In the genomic region with DNA sequence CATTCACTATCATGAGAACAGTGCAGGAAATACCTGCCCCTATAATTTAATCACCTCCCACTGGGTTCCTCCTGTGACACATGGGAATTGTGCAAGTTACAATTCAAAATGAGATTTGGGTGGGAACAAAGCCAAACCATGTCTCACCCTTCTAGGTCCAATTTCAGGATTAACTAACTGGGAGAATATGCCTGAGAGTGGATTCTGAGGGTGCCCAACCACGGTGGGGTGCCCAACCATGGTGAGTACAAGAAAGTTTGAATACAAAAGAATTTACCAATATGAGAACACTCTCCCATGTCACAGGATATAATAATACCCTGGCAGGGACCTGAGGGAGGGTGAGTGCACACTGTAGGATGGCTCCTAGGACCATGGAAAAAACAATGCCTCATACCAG, we compare ENCODE assay signal across 22 cellular contexts. TPM values are rescaled to one million over a fixed set of nuclear protein-coding genes. Genes with fewer than 3 reads are reported as not detected.
"Had no signal": no experiment of that assay in that cellular context is flagged by ENCODE, and none has a peak within 500 bp of the region (broad histone marks: within the 10 kb centered on the region; RNA-seq: fewer than 3 reads in every experiment).

No MANE protein-coding gene starts in this region.

- H3K27me3 ChIP-seq: gastrocnemius medialis, right atrium auricular region, thyroid gland, vagina had no signal

- ATAC-seq: activated CD4-positive, alpha-beta T cell treated with anti-CD3 and anti-CD28 coated beads for 36 hours; activated CD8-positive, alpha-beta T cell treated with anti-CD3 and anti-CD28 coated beads, Interleukin-2, amount 10 ng/mL, durations not matched to agents 7 days and 5 days; activated naive CD8-positive, alpha-beta T cell treated with anti-CD3 and anti-CD28 coated beads, Interleukin-2, amount 50 U/mL, for 24 hours; gastrocnemius medialis; left colon; mucosa of descending colon; natural killer cell had no signal

- FAIRE-seq: astrocyte, colon, small intestine had no signal

- H3K4me1 ChIP-seq: right atrium auricular region, thyroid gland, vagina had no signal

- DNase-seq: activated CD4-positive, alpha-beta T cell treated with anti-CD3 and anti-CD28 coated beads for 36 hours; activated CD8-positive, alpha-beta memory T cell treated with anti-CD3 and anti-CD28 coated beads, Interleukin-2, amount 50 U/mL, for 48 hours; activated CD8-positive, alpha-beta T cell treated with anti-CD3 and anti-CD28 coated beads, Interleukin-2, amount 10 ng/mL, durations not matched to agents 7 days and 5 days; activated naive CD4-positive, alpha-beta T cell treated with Interleukin-2 at 50 U/mL for 16 hours; activated naive CD8-positive, alpha-beta T cell treated with anti-CD3 and anti-CD28 coated beads, Interleukin-2, amount 50 U/mL, for 24 hours; gastrocnemius medialis; immature natural killer cell; left colon; mucosa of descending colon; natural killer cell; posterior cingulate gyrus; small intestine; T1000; thyroid gland had no signal

- H3K36me3 ChIP-seq: gastrocnemius medialis, right atrium auricular region, thyroid gland, vagina had no signal

- H3K27ac ChIP-seq: gastrocnemius medialis, right atrium auricular region, thyroid gland, vagina, VCaP had no signal

- H3K4me3 ChIP-seq: gastrocnemius medialis, mucosa of descending colon, right atrium auricular region, thyroid gland, vagina had no signal

- H3K9me3 ChIP-seq: gastrocnemius medialis, mucosa of descending colon, right atrium auricular region, thyroid gland, vagina had no signal

RNA-seq across cellular contexts. Expression of gene GDA, which starts 17.2 kb away (rescaled TPM):
- total RNA-seq: activated CD4-positive, alpha-beta T cell treated with anti-CD3 and anti-CD28 coated beads for 36 hours; activated CD8-positive, alpha-beta T cell treated with anti-CD3 and anti-CD28 coated beads, Interleukin-2, amount 10 ng/mL, durations not matched to agents 7 days and 5 days; activated T-helper 1 cell treated with anti-CD3 and anti-CD28 coated beads, Interleukin-12 subunit alpha, Interleukin-12 subunit beta, Interleukin-2, Interleukin-4 antibody, amounts not matched to agents 30 ng/mL and 10 ng/mL and 1 ng/mL, durations not matched to agents 14 hours and 24 hours and 36 hours; astrocyte; cardiac septum; lung microvascular endothelial cell; natural killer cell; vagina had no signal
- polyA plus RNA-seq: immature natural killer cell had no signal
